8 cellular contexts compared by ENCODE assay signal in the genomic region with DNA sequence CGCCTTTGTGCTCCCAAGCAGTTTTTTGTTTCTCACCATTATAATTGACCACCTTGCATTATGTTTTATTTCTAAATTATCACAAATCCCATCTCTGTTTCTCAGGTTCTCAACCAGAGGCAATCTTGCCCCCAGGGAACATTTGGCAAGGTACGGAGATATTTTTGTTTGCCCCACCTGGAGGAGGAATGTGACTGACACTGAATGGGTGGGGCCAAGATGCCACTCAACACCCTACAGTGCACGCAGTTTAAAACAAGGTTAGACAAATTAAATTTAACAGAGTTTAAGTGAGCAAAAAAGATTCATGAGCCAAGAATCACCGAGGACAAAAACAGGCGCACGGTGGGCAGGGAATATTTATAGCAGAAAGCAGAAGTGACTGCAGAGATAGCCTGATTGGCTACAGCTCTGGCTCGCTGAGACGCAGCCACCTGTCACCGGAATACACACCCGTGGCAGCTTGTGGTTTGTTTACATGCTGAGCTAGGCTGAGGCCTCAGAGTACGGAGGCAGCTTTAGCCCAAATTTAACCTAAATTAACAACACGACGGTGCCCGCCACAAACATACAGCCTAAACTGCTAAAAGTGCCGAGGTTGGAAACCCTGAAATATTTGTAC.
DNase-seq lines count a peak whose midpoint lies in the region; ATAC-seq and TF ChIP-seq lines count a peak whose summit lies in the region.

No MANE protein-coding gene starts in this region.

- peak; percentile 98 for ATAC-seq in HG03469 (IDR thresholded peaks at IDR 0.05; ENCODE audit: unreplicated experiment)
- ATAC-seq in Right ventricle myocardium inferior: no peak

- no peaks in the 10 kb centered on the region for H3K36me3 Mint-ChIP-seq in activated naive CD8-positive, alpha-beta T cell

- H3K27me3 Mint-ChIP-seq in activated naive CD8-positive, alpha-beta T cell: no peaks in the 10 kb centered on the region

- no peaks in the 10 kb centered on the region for H3K27me3 ChIP-seq in SJCRH30

- H3K9me3 ChIP-seq in SJCRH30 (replicated peaks): no peaks in the 10 kb centered on the region

- no peaks in the 10 kb centered on the region for H3K4me1 ChIP-seq in SJCRH30

- peak overlapping the region; percentile 61 for H3K27ac Mint-ChIP-seq in activated naive CD8-positive, alpha-beta T cell

- intact Hi-C loops in Right ventricle myocardium inferior (cut with DNase I): no loop called here

- TF ChIP-seq CTCF in GM20000 (IDR thresholded peaks at IDR 0.05; ENCODE audit: extremely low read depth, missing control alignments): no peak
- TF ChIP-seq CTCF in GM10266 (IDR thresholded peaks at IDR 0.05; ENCODE audit: control insufficient read depth, insufficient read depth, low read depth, missing control alignments): no peak

- DNase-seq in DMS79 treated with DMSO at 0.1 percent for 48 hours (lab: John Stamatoyannopoulos, UW) (peak; percentile 49), GM20000 (ENCODE audit: low spot score) (peak; percentile 79), SJCRH30 (peak; percentile 57 to 67), Right ventricle myocardium inferior (ENCODE audit: missing footprints) (no peak), GM10266 (ENCODE audit: extremely low spot score) (no peak)
- peak in 2 of 3 donors; percentile 18 to 28 for DNase-seq in stimulated activated CD4-positive, alpha-beta T cell treated with anti-CD3 and anti-CD28 coated beads, TNF-alpha, amount 100 ng/mL, for 48 hours (ENCODE audit: low read depth in 3 of 3)

- H3K4me3 Mint-ChIP-seq in activated naive CD8-positive, alpha-beta T cell: peak overlapping the region; percentile 72

- H3K4me1 Mint-ChIP-seq in activated naive CD8-positive, alpha-beta T cell (ENCODE audit: low read depth): peaks cover 18% of the 10 kb centered on the region

- no peaks in the 10 kb centered on the region for H3K36me3 ChIP-seq in SJCRH30

- no peaks in the 10 kb centered on the region for H3K9me3 Mint-ChIP-seq in activated naive CD8-positive, alpha-beta T cell (ENCODE audit: low read depth)

- no peak overlapping the region for H3K4me3 ChIP-seq in SJCRH30

- no peak overlapping the region for H3K27ac ChIP-seq in SJCRH30

Comparison
In these comparisons a context has a peak if more than half of its experiments do, and no peak if none do; other contexts are left out.
1. DNase-seq: peak in DMS79 treated with DMSO at 0.1 percent for 48 hours (single experiment), GM20000 (single experiment), SJCRH30 (2 of 2) and stimulated activated CD4-positive, alpha-beta T cell treated with anti-CD3 and anti-CD28 coated beads, TNF-alpha, amount 100 ng/mL, for 48 hours (2 of 3); none in Right ventricle myocardium inferior (single experiment) and GM10266 (single experiment).